In genomic region chr21:36155603-36156338, GRCh38 we compare ENCODE assay signal across 1 cellular context.
A peak's percentile ranks its signal among the peaks of the same experiment; 100 is the strongest.
TF ChIP-seq lines count a peak whose summit lies in the region.

No MANE protein-coding gene starts in this region.

TF ChIP-seq in HepG2, 621 proteins besides CTCF, POLR2A, EP300 and RAD21 (continued from another document):
- TF ChIP-seq FOXJ3 (CRISPR knock-in tag; IDR thresholded peaks at IDR 0.05; ENCODE audit: borderline replicate concordance) (no peak), ZBTB34 (CRISPR knock-in tag; IDR thresholded peaks at IDR 0.05) (no peak), XRCC5 (optimal IDR thresholded peaks at IDR 0.05; ENCODE audit: low read length) (no peak), RELA (CRISPR knock-in tag; IDR thresholded peaks at IDR 0.05) (no peak), ZNF354B (CRISPR knock-in tag; IDR thresholded peaks at IDR 0.05) (no peak), U2AF2 (IDR thresholded peaks at IDR 0.05; ENCODE audit: low read depth, low read length) (no peak), ZEB1 (IDR thresholded peaks at IDR 0.05; ENCODE audit: insufficient replicate concordance, low read depth) (peak; percentile 56), ZNF3 (CRISPR knock-in tag; IDR thresholded peaks at IDR 0.05) (no peak), ZNF740 (CRISPR knock-in tag; IDR thresholded peaks at IDR 0.05) (no peak), ZNF276 (CRISPR knock-in tag; IDR thresholded peaks at IDR 0.05; ENCODE audit: low read depth) (no peak), ARNT2 (CRISPR knock-in tag; IDR thresholded peaks at IDR 0.05; ENCODE audit: low read depth) (no peak), HNF4A (CRISPR knock-in tag; IDR thresholded peaks at IDR 0.05) (no peak), CREM (IDR thresholded peaks at IDR 0.05) (no peak), CREM (CRISPR knock-in tag; IDR thresholded peaks at IDR 0.05) (no peak), BCL6 (CRISPR knock-in tag; IDR thresholded peaks at IDR 0.05) (0 out of 2 replicates have a peak, but pooled peaks have one; percentile 9), SIX1 (CRISPR knock-in tag; IDR thresholded peaks at IDR 0.05; ENCODE audit: borderline replicate concordance) (no peak), ATF5 (CRISPR knock-in tag; IDR thresholded peaks at IDR 0.05; ENCODE audit: low read depth) (no peak), ZNF605 (CRISPR knock-in tag; IDR thresholded peaks at IDR 0.05) (no peak), GPN1 (CRISPR knock-in tag; IDR thresholded peaks at IDR 0.05; ENCODE audit: borderline replicate concordance) (no peak), ZNF296 (CRISPR knock-in tag; conservative IDR thresholded peaks at IDR 0.05) (no peak), AGO1 (IDR thresholded peaks at IDR 0.05; ENCODE audit: low read depth, low read length, poor library complexity, severe bottlenecking) (no peak), ZNF335 (CRISPR knock-in tag; IDR thresholded peaks at IDR 0.05) (no peak), RORA (CRISPR knock-in tag; IDR thresholded peaks at IDR 0.05) (no peak), SMARCC2 (IDR thresholded peaks at IDR 0.05) (no peak), ZNF839 (CRISPR knock-in tag; IDR thresholded peaks at IDR 0.05; ENCODE audit: borderline replicate concordance) (no peak), ZFP36L2 (CRISPR knock-in tag; IDR thresholded peaks at IDR 0.05) (no peak)
